Comparison of ENCODE assay signal across 1 cellular context in the genomic region with DNA sequence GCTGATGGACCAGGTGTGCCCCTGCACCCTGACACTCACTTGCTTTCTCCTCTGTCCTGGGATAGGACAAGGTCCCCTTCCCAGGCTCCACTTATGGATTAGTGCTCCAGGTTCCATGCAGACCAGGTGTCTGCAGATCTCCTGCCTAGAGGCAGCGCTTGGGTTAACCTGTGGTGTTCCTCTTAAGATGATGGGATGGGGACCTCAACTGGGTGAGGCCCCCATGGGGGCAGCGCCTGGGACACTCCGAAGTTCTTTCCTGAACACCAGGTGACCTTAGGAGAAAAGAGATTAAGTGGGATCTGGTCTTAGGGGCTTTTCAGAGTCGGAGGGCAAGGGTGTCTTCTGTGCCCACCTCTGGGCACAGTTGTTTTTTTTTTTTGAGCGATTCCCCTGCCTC.
TF ChIP-seq lines count a peak whose summit lies in the region.

No MANE protein-coding gene starts in this region.

TF ChIP-seq in HepG2, 621 proteins besides CTCF, POLR2A, EP300 and RAD21:
- TF ChIP-seq ESRRA (CRISPR knock-in tag; IDR thresholded peaks at IDR 0.05; ENCODE audit: low read depth) = no peak
- no peak for TF ChIP-seq KDM5A (IDR thresholded peaks at IDR 0.05; ENCODE audit: borderline replicate concordance, low read length)
- no peak for TF ChIP-seq NCOA5 (CRISPR knock-in tag; IDR thresholded peaks at IDR 0.05)
- TF ChIP-seq, protein P1, sequence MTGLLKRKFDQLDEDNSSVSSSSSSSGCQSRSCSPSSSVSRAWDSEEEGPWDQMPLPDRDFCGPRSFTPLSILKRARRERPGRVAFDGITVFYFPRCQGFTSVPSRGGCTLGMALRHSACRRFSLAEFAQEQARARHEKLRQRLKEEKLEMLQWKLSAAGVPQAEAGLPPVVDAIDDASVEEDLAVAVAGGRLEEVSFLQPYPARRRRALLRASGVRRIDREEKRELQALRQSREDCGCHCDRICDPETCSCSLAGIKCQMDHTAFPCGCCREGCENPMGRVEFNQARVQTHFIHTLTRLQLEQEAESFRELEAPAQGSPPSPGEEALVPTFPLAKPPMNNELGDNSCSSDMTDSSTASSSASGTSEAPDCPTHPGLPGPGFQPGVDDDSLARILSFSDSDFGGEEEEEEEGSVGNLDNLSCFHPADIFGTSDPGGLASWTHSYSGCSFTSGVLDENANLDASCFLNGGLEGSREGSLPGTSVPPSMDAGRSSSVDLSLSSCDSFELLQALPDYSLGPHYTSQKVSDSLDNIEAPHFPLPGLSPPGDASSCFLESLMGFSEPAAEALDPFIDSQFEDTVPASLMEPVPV (CRISPR knock-in tag; IDR thresholded peaks at IDR 0.05) = no peak
- no peak for TF ChIP-seq HNRNPK (IDR thresholded peaks at IDR 0.05; ENCODE audit: low read depth, low read length, poor library complexity, severe bottlenecking)
- TF ChIP-seq SCMH1 (CRISPR knock-in tag; IDR thresholded peaks at IDR 0.05; ENCODE audit: borderline replicate concordance) = no peak
- TF ChIP-seq ZBTB33 (CRISPR knock-in tag; IDR thresholded peaks at IDR 0.05) = no peak
- TF ChIP-seq, protein P2, sequence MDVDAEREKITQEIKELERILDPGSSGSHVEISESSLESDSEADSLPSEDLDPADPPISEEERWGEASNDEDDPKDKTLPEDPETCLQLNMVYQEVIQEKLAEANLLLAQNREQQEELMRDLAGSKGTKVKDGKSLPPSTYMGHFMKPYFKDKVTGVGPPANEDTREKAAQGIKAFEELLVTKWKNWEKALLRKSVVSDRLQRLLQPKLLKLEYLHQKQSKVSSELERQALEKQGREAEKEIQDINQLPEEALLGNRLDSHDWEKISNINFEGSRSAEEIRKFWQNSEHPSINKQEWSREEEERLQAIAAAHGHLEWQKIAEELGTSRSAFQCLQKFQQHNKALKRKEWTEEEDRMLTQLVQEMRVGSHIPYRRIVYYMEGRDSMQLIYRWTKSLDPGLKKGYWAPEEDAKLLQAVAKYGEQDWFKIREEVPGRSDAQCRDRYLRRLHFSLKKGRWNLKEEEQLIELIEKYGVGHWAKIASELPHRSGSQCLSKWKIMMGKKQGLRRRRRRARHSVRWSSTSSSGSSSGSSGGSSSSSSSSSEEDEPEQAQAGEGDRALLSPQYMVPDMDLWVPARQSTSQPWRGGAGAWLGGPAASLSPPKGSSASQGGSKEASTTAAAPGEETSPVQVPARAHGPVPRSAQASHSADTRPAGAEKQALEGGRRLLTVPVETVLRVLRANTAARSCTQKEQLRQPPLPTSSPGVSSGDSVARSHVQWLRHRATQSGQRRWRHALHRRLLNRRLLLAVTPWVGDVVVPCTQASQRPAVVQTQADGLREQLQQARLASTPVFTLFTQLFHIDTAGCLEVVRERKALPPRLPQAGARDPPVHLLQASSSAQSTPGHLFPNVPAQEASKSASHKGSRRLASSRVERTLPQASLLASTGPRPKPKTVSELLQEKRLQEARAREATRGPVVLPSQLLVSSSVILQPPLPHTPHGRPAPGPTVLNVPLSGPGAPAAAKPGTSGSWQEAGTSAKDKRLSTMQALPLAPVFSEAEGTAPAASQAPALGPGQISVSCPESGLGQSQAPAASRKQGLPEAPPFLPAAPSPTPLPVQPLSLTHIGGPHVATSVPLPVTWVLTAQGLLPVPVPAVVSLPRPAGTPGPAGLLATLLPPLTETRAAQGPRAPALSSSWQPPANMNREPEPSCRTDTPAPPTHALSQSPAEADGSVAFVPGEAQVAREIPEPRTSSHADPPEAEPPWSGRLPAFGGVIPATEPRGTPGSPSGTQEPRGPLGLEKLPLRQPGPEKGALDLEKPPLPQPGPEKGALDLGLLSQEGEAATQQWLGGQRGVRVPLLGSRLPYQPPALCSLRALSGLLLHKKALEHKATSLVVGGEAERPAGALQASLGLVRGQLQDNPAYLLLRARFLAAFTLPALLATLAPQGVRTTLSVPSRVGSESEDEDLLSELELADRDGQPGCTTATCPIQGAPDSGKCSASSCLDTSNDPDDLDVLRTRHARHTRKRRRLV (CRISPR knock-in tag; IDR thresholded peaks at IDR 0.05) = no peak
- no peak for TF ChIP-seq ZNF775 (CRISPR knock-in tag; IDR thresholded peaks at IDR 0.05; ENCODE audit: borderline replicate concordance)
- TF ChIP-seq MIXL1 (CRISPR knock-in tag; IDR thresholded peaks at IDR 0.05) = no peak
- no peak for TF ChIP-seq ELF3 (CRISPR knock-in tag; IDR thresholded peaks at IDR 0.05)
- TF ChIP-seq ZNF788 (CRISPR knock-in tag; IDR thresholded peaks at IDR 0.05; ENCODE audit: borderline replicate concordance) = no peak
- no peak for TF ChIP-seq SMARCE1 (IDR thresholded peaks at IDR 0.05; ENCODE audit: borderline replicate concordance)
- TF ChIP-seq SOX5 (CRISPR knock-in tag; IDR thresholded peaks at IDR 0.05; ENCODE audit: borderline replicate concordance) = no peak
- no peak for TF ChIP-seq ZNF546 (CRISPR knock-in tag; conservative IDR thresholded peaks at IDR 0.05)
- no peak for TF ChIP-seq HNF4G (IDR thresholded peaks at IDR 0.05; ENCODE audit: borderline replicate concordance, low read depth, low read length)
- TF ChIP-seq HNF4G (CRISPR knock-in tag; IDR thresholded peaks at IDR 0.05; ENCODE audit: borderline replicate concordance, low read depth) = no peak
- TF ChIP-seq, protein P3, sequence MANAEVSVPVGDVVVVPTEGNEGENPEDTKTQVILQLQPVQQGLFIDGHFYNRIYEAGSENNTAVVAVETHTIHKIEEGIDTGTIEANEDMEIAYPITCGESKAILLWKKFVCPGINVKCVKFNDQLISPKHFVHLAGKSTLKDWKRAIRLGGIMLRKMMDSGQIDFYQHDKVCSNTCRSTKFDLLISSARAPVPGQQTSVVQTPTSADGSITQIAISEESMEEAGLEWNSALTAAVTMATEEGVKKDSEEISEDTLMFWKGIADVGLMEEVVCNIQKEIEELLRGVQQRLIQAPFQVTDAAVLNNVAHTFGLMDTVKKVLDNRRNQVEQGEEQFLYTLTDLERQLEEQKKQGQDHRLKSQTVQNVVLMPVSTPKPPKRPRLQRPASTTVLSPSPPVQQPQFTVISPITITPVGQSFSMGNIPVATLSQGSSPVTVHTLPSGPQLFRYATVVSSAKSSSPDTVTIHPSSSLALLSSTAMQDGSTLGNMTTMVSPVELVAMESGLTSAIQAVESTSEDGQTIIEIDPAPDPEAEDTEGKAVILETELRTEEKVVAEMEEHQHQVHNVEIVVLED (CRISPR knock-in tag; IDR thresholded peaks at IDR 0.05; ENCODE audit: borderline replicate concordance) = no peak
- no peak for TF ChIP-seq SP2 (CRISPR knock-in tag; IDR thresholded peaks at IDR 0.05)
